18 cellular contexts compared by ENCODE assay signal in genomic region chr12:45890276-45890675, GRCh38.
DNase-seq lines count a peak whose midpoint lies in the region; ATAC-seq, FAIRE-seq and TF ChIP-seq lines count a peak whose summit lies in the region.
"Had no signal": no experiment of that assay in that cellular context is flagged by ENCODE, and none has a peak within 500 bp of the region (broad histone marks: within the 10 kb centered on the region; RNA-seq: fewer than 3 reads in every experiment).

No MANE protein-coding gene starts in this region.

- H3K4me2 ChIP-seq in OCI-LY1 (ENCODE audit: low read length) = no peak overlapping the region

- TF ChIP-seq CTCF in OCI-LY1 (IDR thresholded peaks at IDR 0.05; ENCODE audit: low read length) (peak; percentile 6; the same call in 1 of the 2 replicates), foreskin keratinocyte (conservative IDR thresholded peaks at IDR 0.05) (peak; percentile 26), type B pancreatic cell (conservative IDR thresholded peaks at IDR 0.05) (peak; percentile 41)

- no peaks in the 10 kb centered on the region for H3K9me3 Mint-ChIP-seq in type B pancreatic cell
- H3K9me3 Mint-ChIP-seq in activated CD4-positive, alpha-beta memory T cell treated with anti-CD3 and anti-CD28 coated beads, Interleukin-2, amount 10 ng/mL, durations not matched to agents 7 days and 5 days = peaks cover 11% of the 10 kb centered on the region

- peaks cover 39% of the 10 kb centered on the region for H3K36me3 Mint-ChIP-seq in type B pancreatic cell
- peaks cover 53% of the 10 kb centered on the region for H3K36me3 Mint-ChIP-seq in activated CD4-positive, alpha-beta memory T cell treated with anti-CD3 and anti-CD28 coated beads, Interleukin-2, amount 10 ng/mL, durations not matched to agents 7 days and 5 days (ENCODE audit: low read depth)

- H3F3A ChIP-seq in OCI-LY1 (ENCODE audit: insufficient read depth, low read length) = no peaks in the 10 kb centered on the region

- no peaks in the 10 kb centered on the region for H3K9me2 ChIP-seq in OCI-LY1 (ENCODE audit: low read depth, low read length)

- no peaks in the 10 kb centered on the region; the same call in 1 of the 2 replicates for H3K9me3 ChIP-seq in OCI-LY1 (ENCODE audit: low read length)

- DNase-seq in foreskin keratinocyte = no peak
- no peak for DNase-seq in type B pancreatic cell (ENCODE audit: extremely low spot score, unreplicated experiment)
- no peak for DNase-seq in NCI-H345 (lab: John Stamatoyannopoulos, UW)
- DNase-seq in activated CD4-positive, alpha-beta memory T cell treated with anti-CD3 and anti-CD28 coated beads, Interleukin-2, amount 10 ng/mL, durations not matched to agents 7 days and 5 days = no peak
- DNase-seq in MV-4-11 (lab: John Stamatoyannopoulos, UW) = no peak
- DNase-seq: CD8-positive, alpha-beta T cell; DMS79 treated with DMSO at 0.1 percent for 48 hours; GDM1; GOT3; NCI-H187 treated with DMSO at 0.1 percent for 48 hours; NCI-H446; NCI-H69; NK-92 treated with Interleukin-12 subunit alpha and Interleukin-12 subunit beta, amount 100 ng/mL, for 24 hours had no signal

- H3K36me3 ChIP-seq in OCI-LY1 (ENCODE audit: insufficient read depth, low read length) = peaks cover 40% of the 10 kb centered on the region

- H3K27ac ChIP-seq in OCI-LY1 (ENCODE audit: low read depth, low read length, poor library complexity, severe bottlenecking) (no peak overlapping the region), foreskin keratinocyte (no peak overlapping the region)

- H3K4me3 Mint-ChIP-seq in type B pancreatic cell = no peak overlapping the region
- H3K4me3 Mint-ChIP-seq in activated CD4-positive, alpha-beta memory T cell treated with anti-CD3 and anti-CD28 coated beads, Interleukin-2, amount 10 ng/mL, durations not matched to agents 7 days and 5 days = no peak overlapping the region
- H3K4me3 Mint-ChIP-seq: CD8-positive, alpha-beta T cell had no signal

- FAIRE-seq in G401.6 (lab: Jason Lieb, UNC) = peak; percentile 71
- FAIRE-seq: GM12878, GM18507, K562 had no signal

- no peaks in the 10 kb centered on the region for H4K20me1 ChIP-seq in OCI-LY1 (ENCODE audit: insufficient read depth, low read length)

- H2AFZ ChIP-seq in OCI-LY1 (ENCODE audit: low read length) = no peak overlapping the region

- CTCF ChIA-PET in activated CD4-positive, alpha-beta memory T cell treated with anti-CD3 and anti-CD28 coated beads, Interleukin-2, amount 10 ng/mL, durations not matched to agents 7 days and 5 days (lab: Charles Lee) = no interaction called here

- no peak overlapping the region for H3K4me3 ChIP-seq in OCI-LY1 (ENCODE audit: low read depth, low read length, poor library complexity, severe bottlenecking)
- H3K4me3 ChIP-seq: GM12878, K562 had no signal

- H3K4me1 ChIP-seq in OCI-LY1 (ENCODE audit: insufficient read depth, low read length, severe bottlenecking) = no peaks in the 10 kb centered on the region
- H3K4me1 ChIP-seq in foreskin keratinocyte = no peaks in the 10 kb centered on the region

- no peak overlapping the region for H3K27ac Mint-ChIP-seq in type B pancreatic cell
- no peak overlapping the region for H3K27ac Mint-ChIP-seq in activated CD4-positive, alpha-beta memory T cell treated with anti-CD3 and anti-CD28 coated beads, Interleukin-2, amount 10 ng/mL, durations not matched to agents 7 days and 5 days
- H3K27ac Mint-ChIP-seq: CD8-positive, alpha-beta T cell had no signal

- POLR2A ChIA-PET in activated CD4-positive, alpha-beta memory T cell treated with anti-CD3 and anti-CD28 coated beads, Interleukin-2, amount 10 ng/mL, durations not matched to agents 7 days and 5 days (lab: Charles Lee) = no interaction called here

- H3K27me3 ChIP-seq in OCI-LY1 (ENCODE audit: insufficient read depth, low read length) = no peaks in the 10 kb centered on the region
- H3K27me3 ChIP-seq in foreskin keratinocyte = no peaks in the 10 kb centered on the region

- no peak for ATAC-seq in foreskin keratinocyte
- ATAC-seq: CD8-positive, alpha-beta T cell; GM12878; K562 had no signal

- H3K27me3 Mint-ChIP-seq in type B pancreatic cell = no peaks in the 10 kb centered on the region
- no peaks in the 10 kb centered on the region for H3K27me3 Mint-ChIP-seq in activated CD4-positive, alpha-beta memory T cell treated with anti-CD3 and anti-CD28 coated beads, Interleukin-2, amount 10 ng/mL, durations not matched to agents 7 days and 5 days

- H3K79me2 ChIP-seq in OCI-LY1 (ENCODE audit: insufficient read depth, low read length) = no peaks in the 10 kb centered on the region

- no peaks in the 10 kb centered on the region for H3K4me1 Mint-ChIP-seq in type B pancreatic cell (ENCODE audit: unreplicated experiment)
- H3K4me1 Mint-ChIP-seq in activated CD4-positive, alpha-beta memory T cell treated with anti-CD3 and anti-CD28 coated beads, Interleukin-2, amount 10 ng/mL, durations not matched to agents 7 days and 5 days = peaks cover 20% of the 10 kb centered on the region

- H3K9ac ChIP-seq in OCI-LY1 (ENCODE audit: low read length) = no peak overlapping the region
